ENCODE assay signal across 17 cellular contexts in genomic region chr2:7454592-7454991, GRCh38.
"Had no signal": no experiment of that assay in that cellular context is flagged by ENCODE, and none has a peak within 500 bp of the region (broad histone marks: within the 10 kb centered on the region; RNA-seq: fewer than 3 reads in every experiment).

No MANE protein-coding gene starts in this region.

- ATAC-seq: foreskin keratinocyte; stimulated activated naive CD8-positive, alpha-beta T cell treated with anti-CD3 and anti-CD28 coated beads, Interleukin-15, Interleukin-2, amounts not matched to agents 100 U/mL and 50 U/mL, for 24 hours had no signal

- H3K9me3 Mint-ChIP-seq: central memory CD8-positive, alpha-beta T cell; naive B cell had no signal

- H3K4me3 Mint-ChIP-seq: activated naive CD4-positive, alpha-beta T cell treated with anti-CD3 and anti-CD28 coated beads, Interleukin-2, amount 10 ng/mL, durations not matched to agents 7 days and 5 days; central memory CD8-positive, alpha-beta T cell had no signal

- H3K27ac Mint-ChIP-seq: naive B cell had no signal

- H3K36me3 Mint-ChIP-seq: naive B cell had no signal

- DNase-seq: activated CD4-positive, alpha-beta T cell treated with anti-CD3 and anti-CD28 coated beads, Interleukin-2, amount 50 U/mL, for 48 hours; activated CD4-positive, CD25-positive, alpha-beta regulatory T cell treated with anti-CD3 and anti-CD28 coated beads, Interleukin-2, amount 50 U/mL, for 72 hours; activated effector memory CD4-positive, alpha-beta T cell treated with Interleukin-2 at 50 U/mL for 16 hours; activated naive CD4-positive, alpha-beta T cell treated with anti-CD3 and anti-CD28 coated beads, Interleukin-2, amount 10 ng/mL, durations not matched to agents 7 days and 5 days; activated T-cell treated with anti-CD3 and anti-CD28 coated beads, Interleukin-2, amount 50 U/mL, for 1 hour; effector memory CD4-positive, alpha-beta T cell; foreskin keratinocyte; kidney; naive B cell; ovary; SK-N-SH; spleen; stimulated activated CD4-positive, alpha-beta T cell treated with anti-CD3 and anti-CD28 coated beads, Interleukin-4, amount 100 ng/mL, for 1 hour; stimulated activated naive CD8-positive, alpha-beta T cell treated with anti-CD3 and anti-CD28 coated beads, Interleukin-15, Interleukin-2, amounts not matched to agents 100 U/mL and 50 U/mL, for 24 hours; upper lobe of left lung; WERI-Rb-1 had no signal

- H3K27me3 Mint-ChIP-seq: activated naive CD4-positive, alpha-beta T cell treated with anti-CD3 and anti-CD28 coated beads, Interleukin-2, amount 10 ng/mL, durations not matched to agents 7 days and 5 days; central memory CD8-positive, alpha-beta T cell had no signal

- H3K4me1 Mint-ChIP-seq: naive B cell had no signal
